10 cellular contexts compared by ENCODE assay signal in the genomic region with DNA sequence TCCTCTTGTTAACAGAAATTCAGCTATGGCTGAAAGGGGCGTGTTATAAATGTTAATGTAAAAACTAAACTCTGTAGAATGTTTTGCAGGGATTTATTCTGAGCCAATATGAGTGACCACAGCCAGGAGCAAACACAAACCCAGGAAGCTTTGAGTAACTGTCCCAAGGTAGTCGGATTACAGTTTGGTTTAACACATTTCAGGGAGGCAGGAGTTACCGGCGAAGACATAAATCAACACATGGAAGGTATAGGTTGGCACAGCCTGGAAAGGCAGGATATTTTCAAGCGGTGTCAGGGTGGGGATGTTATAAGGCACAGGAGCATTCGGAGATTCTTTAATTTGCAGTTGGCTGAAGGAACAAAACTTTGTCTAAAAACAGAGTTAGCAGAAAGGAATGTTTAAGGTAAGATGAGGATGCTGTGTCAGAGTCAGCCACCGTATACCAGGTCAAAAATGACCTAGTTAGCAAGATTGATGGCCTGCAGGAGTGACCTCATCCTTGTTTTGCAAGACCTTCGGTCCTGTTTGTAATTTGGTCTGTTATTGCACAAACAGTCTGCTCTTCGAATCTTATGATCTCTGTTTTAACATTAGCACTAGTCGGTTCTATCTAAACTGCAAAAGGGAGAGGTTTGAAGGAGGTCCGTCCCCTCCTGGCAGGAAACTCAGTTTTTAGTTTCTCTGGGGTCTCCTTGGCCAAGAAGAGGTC.
DNase-seq lines count a peak whose midpoint lies in the region; ATAC-seq and TF ChIP-seq lines count a peak whose summit lies in the region.
"Had no signal": no experiment of that assay in that cellular context is flagged by ENCODE, and none has a peak within 500 bp of the region (broad histone marks: within the 10 kb centered on the region; RNA-seq: fewer than 3 reads in every experiment).

No MANE protein-coding gene starts in this region.

- H3K36me3 ChIP-seq in GM23248 (ENCODE audit: low read depth) (no peaks in the 10 kb centered on the region), right atrium auricular region (no peaks in the 10 kb centered on the region), smooth muscle cell (ENCODE audit: low read depth) (no peaks in the 10 kb centered on the region)

- DNase-seq in GM23248 (peak; percentile 88), right atrium auricular region (ENCODE audit: low spot score) (no peak), smooth muscle cell (lab: John Stamatoyannopoulos, UW; ENCODE audit: unreplicated experiment) (no peak), inferior parietal cortex (ENCODE audit: extremely low spot score) (no peak), globus pallidus (ENCODE audit: low spot score) (no peak)
- DNase-seq: DMS79 treated with DMSO at 0.1 percent for 48 hours had no signal

- H3K27ac ChIP-seq in GM23248 (peak overlapping the region; percentile 98), adipose tissue (ENCODE audit: low read depth, low read length) (peak overlapping the region; percentile 52), right atrium auricular region (peak overlapping the region; percentile 58 to 59), smooth muscle cell (ENCODE audit: low read depth) (peak overlapping the region; percentile 85)

- ATAC-seq in HG02678 (IDR thresholded peaks at IDR 0.05; ENCODE audit: unreplicated experiment) (no peak), GM19328 (IDR thresholded peaks at IDR 0.05; ENCODE audit: unreplicated experiment) (no peak)
- ATAC-seq: activated T-helper 17 cell treated with anti-CD3 and anti-CD28 coated beads, Interleukin-2, amount 50 U/mL, for 72 hours had no signal

- H4K20me1 ChIP-seq in GM23248 (ENCODE audit: insufficient read depth) = no peaks in the 10 kb centered on the region
- no peaks in the 10 kb centered on the region for H4K20me1 ChIP-seq in smooth muscle cell (ENCODE audit: low read depth)

- H3K27me3 ChIP-seq in GM23248 (replicated peaks; ENCODE audit: insufficient read depth) (no peaks in the 10 kb centered on the region), right atrium auricular region (no peaks in the 10 kb centered on the region), smooth muscle cell (ENCODE audit: low read depth) (no peaks in the 10 kb centered on the region)

- H3F3A ChIP-seq in GM23248 (ENCODE audit: insufficient read depth) = peaks cover 36% of the 10 kb centered on the region
- peaks cover 9% of the 10 kb centered on the region for H3F3A ChIP-seq in smooth muscle cell (ENCODE audit: low read depth)

- H3K9me2 ChIP-seq in GM23248 (ENCODE audit: insufficient read depth) = no peaks in the 10 kb centered on the region

- H3K79me2 ChIP-seq in GM23248 (ENCODE audit: insufficient read depth) = peaks cover 3% of the 10 kb centered on the region; the same call in 1 of the 2 replicates
- H3K79me2 ChIP-seq in smooth muscle cell (ENCODE audit: low read depth) = no peaks in the 10 kb centered on the region

- H3K9ac ChIP-seq in GM23248 (peak overlapping the region; percentile 83), smooth muscle cell (ENCODE audit: low read depth) (peak overlapping the region; percentile 33)

- H3K4me1 ChIP-seq in GM23248 (ENCODE audit: insufficient read depth) = peaks cover 33% of the 10 kb centered on the region
- H3K4me1 ChIP-seq in right atrium auricular region = no peaks in the 10 kb centered on the region
- H3K4me1 ChIP-seq in smooth muscle cell (ENCODE audit: low read depth) = peaks cover 7% of the 10 kb centered on the region

- H3K4me3 ChIP-seq in GM23248 = peak overlapping the region; percentile 58
- no peak overlapping the region for H3K4me3 ChIP-seq in right atrium auricular region
- no peak overlapping the region for H3K4me3 ChIP-seq in smooth muscle cell

- H2AFZ ChIP-seq in GM23248 (peak overlapping the region; percentile 57), smooth muscle cell (ENCODE audit: low read depth) (peak overlapping the region; percentile 9)

- WGBS in GM23248 (ENCODE audit: low coverage in 1 of 2, low lambda C conversion rate in 2 of 2, missing lambda C conversion rate in 2 of 2), 2 experiments = 7 to 14% methylated on average over 11 of the region's 11 CpGs
- WGBS in adipose tissue, 3 donors = 42 to 45% (median 43%) methylated on average over 11 of the region's 11 CpGs
- 44% methylated on average over 11 of the region's 11 CpGs for WGBS in smooth muscle cell (ENCODE audit: low lambda C conversion rate)

- H3K9me3 ChIP-seq in GM23248 (ENCODE audit: low read depth) = no peaks in the 10 kb centered on the region
- H3K9me3 ChIP-seq in right atrium auricular region = peaks cover 0 to 6% of the 10 kb centered on the region in 2 donors
- no peaks in the 10 kb centered on the region for H3K9me3 ChIP-seq in smooth muscle cell (replicated peaks; ENCODE audit: low read depth)

- peak overlapping the region; percentile 85 for H3K4me2 ChIP-seq in GM23248 (ENCODE audit: unreplicated experiment)
- peak overlapping the region; percentile 50 for H3K4me2 ChIP-seq in smooth muscle cell

- TF ChIP-seq CTCF in right atrium auricular region (IDR thresholded peaks at IDR 0.05) = no peak
- TF ChIP-seq CTCF in smooth muscle cell (IDR thresholded peaks at IDR 0.05; ENCODE audit: borderline replicate concordance, insufficient read depth, poor library complexity, severe bottlenecking) = no peak

- in situ Hi-C loops in GM23248 (cut with MboI) = no loop called here
